2 cellular contexts compared by ENCODE assay signal in genomic region chr1:175648927-175649326, GRCh38.
TF ChIP-seq lines count a peak whose summit lies in the region.

No MANE protein-coding gene starts in this region.

TF ChIP-seq in IMR-90, 13 proteins besides CTCF, POLR2A, EP300 and RAD21:
- TF ChIP-seq CHD1 (IDR thresholded peaks at IDR 0.05; ENCODE audit: low read depth, low read length) = no peak
- TF ChIP-seq BHLHE40 (IDR thresholded peaks at IDR 0.05; ENCODE audit: low read depth, low read length) = no peak
- no peak for TF ChIP-seq CEBPB (IDR thresholded peaks at IDR 0.05; ENCODE audit: low read depth, low read length)
- TF ChIP-seq FOS (IDR thresholded peaks at IDR 0.05; ENCODE audit: low read depth, low read length) = no peak

TF ChIP-seq in Ishikawa, 13 proteins besides CTCF, POLR2A, EP300 and RAD21:
- TF ChIP-seq USF1 (IDR thresholded peaks at IDR 0.05) (no peak), REST (IDR thresholded peaks at IDR 0.05; ENCODE audit: low read depth) (peak; percentile 37; the same call in 1 of the 2 replicates)
